ENCODE assay signal across 22 cellular contexts in the genomic region with DNA sequence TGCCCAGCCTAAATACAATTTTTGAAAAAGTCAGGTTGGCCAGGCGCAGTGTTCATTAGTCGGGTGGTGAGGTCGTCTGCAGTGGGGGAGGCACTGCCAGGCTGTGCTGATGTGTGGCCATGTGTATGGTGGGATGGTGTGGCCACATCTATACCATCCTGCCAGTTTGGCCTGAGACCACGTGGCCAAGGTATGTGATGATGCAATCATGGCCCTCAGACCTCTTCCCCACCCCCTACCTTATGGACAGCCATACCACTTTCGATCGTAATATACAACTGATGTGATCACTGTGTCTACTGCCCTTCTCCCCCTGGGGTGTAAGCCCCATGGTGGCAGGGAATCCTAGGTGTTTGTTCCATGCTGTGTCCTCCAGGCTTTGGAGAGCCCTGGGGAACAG. TPM values are rescaled to one million over a fixed set of nuclear protein-coding genes. Genes with fewer than 3 reads are reported as not detected.
A peak's percentile ranks its signal among the peaks of the same experiment; 100 is the strongest.
DNase-seq lines count a peak whose midpoint lies in the region; ATAC-seq, FAIRE-seq and TF ChIP-seq lines count a peak whose summit lies in the region.
"Had no signal": no experiment of that assay in that cellular context is flagged by ENCODE, and none has a peak within 500 bp of the region (broad histone marks: within the 10 kb centered on the region; RNA-seq: fewer than 3 reads in every experiment).

No MANE protein-coding gene starts in this region.

- BruUV-seq in HepG2 (replicated peaks; lab: Mats Ljungman, UMichigan) = no TSS peak

- H3K9me3 ChIP-seq in CD8-positive, alpha-beta T cell (ENCODE audit: low read length) = no peaks in the 10 kb centered on the region
- H3K9me3 ChIP-seq in HepG2 (ENCODE audit: low read length) (no peaks in the 10 kb centered on the region), osteoblast (ENCODE audit: low read depth, low read length) (no peaks in the 10 kb centered on the region)
- H3K9me3 ChIP-seq: HAP-1, Peyer's patch had no signal

- POLR2A ChIA-PET in CD8-positive, alpha-beta T cell (lab: Charles Lee) = interaction anchor here (0.9 kb wide), 1 partner anchor 38 kb away, joined by 5 read pairs; no protein-coding TSS in a partner anchor
- POLR2A ChIA-PET in WTC11 (lab: Charles Lee) (interaction anchor here (1.0 kb wide), 1 partner anchor 23 kb away, joined by 3 read pairs; no protein-coding TSS in a partner anchor), HepG2 (lab: Yijun Ruan, JAX) (no interaction called here)
- POLR2A ChIA-PET in activated CD4-positive, alpha-beta memory T cell treated with anti-CD3 and anti-CD28 coated beads, Interleukin-2, amount 10 ng/mL, durations not matched to agents 7 days and 5 days (lab: Charles Lee) = interaction anchor here (0.7 to 2.5 kb wide), 3 partner anchors 18 to 38 kb away, joined by 3 to 11 read pairs (median 6); no protein-coding TSS in a partner anchor

- H3K79me2 ChIP-seq in HepG2 (ENCODE audit: insufficient read depth, low read length) (no peaks in the 10 kb centered on the region), osteoblast (ENCODE audit: insufficient read depth, low read length) (no peaks in the 10 kb centered on the region)

- peak overlapping the region; percentile 7 for H3K27ac ChIP-seq in CD8-positive, alpha-beta T cell (ENCODE audit: low read depth, low read length)
- H3K27ac ChIP-seq in HepG2 (ENCODE audit: extremely low read length, insufficient read depth, low read length) = no peak overlapping the region
- no peak overlapping the region for H3K27ac ChIP-seq in osteoblast (ENCODE audit: low read depth, low read length)
- H3K27ac ChIP-seq: C4-2B, Peyer's patch had no signal

- no peak for TF ChIP-seq CTCF in CD8-positive, alpha-beta T cell (IDR thresholded peaks at IDR 0.05)
- no peak for TF ChIP-seq CTCF in WTC11 (IDR thresholded peaks at IDR 0.05)
- TF ChIP-seq CTCF in HepG2 (CRISPR knock-in tag; IDR thresholded peaks at IDR 0.05) = no peak
- TF ChIP-seq CTCF in osteoblast (IDR thresholded peaks at IDR 0.05; ENCODE audit: extremely low read depth, low read depth, low read length) = no peak

- H3K27me3 ChIP-seq in CD8-positive, alpha-beta T cell (ENCODE audit: insufficient read depth, low read length) = no peaks in the 10 kb centered on the region
- peaks cover 0 to 15% of the 10 kb centered on the region in 2 experiments; a peak in 2 of 5 replicates for H3K27me3 ChIP-seq in HepG2 (ENCODE audit: control insufficient read depth in 1 of 2, insufficient read depth in 2 of 2, low read length in 2 of 2)
- H3K27me3 ChIP-seq in osteoblast (ENCODE audit: insufficient read depth, low read length) = peaks cover 3% of the 10 kb centered on the region
- H3K27me3 ChIP-seq: Peyer's patch had no signal

- H3K4me2 ChIP-seq in HepG2 (ENCODE audit: low read depth, low read length) (no peak overlapping the region), osteoblast (ENCODE audit: insufficient read depth, low read length) (no peak overlapping the region)

- H2AFZ ChIP-seq in HepG2 (ENCODE audit: low read length) = no peak overlapping the region
- no peak overlapping the region for H2AFZ ChIP-seq in osteoblast (ENCODE audit: low read length)

- no peak for TF ChIP-seq POLR2A in HepG2 (IDR thresholded peaks at IDR 0.05; ENCODE audit: insufficient read depth in 1 of 2, low read depth in 2 of 2, low read length in 2 of 2)

- CTCF ChIA-PET in CD8-positive, alpha-beta T cell (lab: Charles Lee) = interaction anchor here (0.9 to 14.6 kb wide), 12 partner anchors 7 to 179 kb away, joined by 3 to 431 read pairs (median 6); partner anchors contain the start of gene SBK1
- CTCF ChIA-PET in WTC11 (lab: Charles Lee) = interaction anchor here (0.9 to 2.4 kb wide), 10 partner anchors 9 to 38 kb away, joined by 3 to 41 read pairs (median 11); partner anchors contain the start of gene SBK1
- CTCF ChIA-PET in HepG2 (lab: Yijun Ruan, JAX; ENCODE audit: low intra/inter-chr PET ratio, low total read pairs) = interaction anchor here (4.5 kb wide), 1 partner anchor 39 kb away, joined by 91 read pairs; no protein-coding TSS in a partner anchor
- CTCF ChIA-PET in activated CD4-positive, alpha-beta memory T cell treated with anti-CD3 and anti-CD28 coated beads, Interleukin-2, amount 10 ng/mL, durations not matched to agents 7 days and 5 days (lab: Charles Lee) = interaction anchor here (0.6 to 7.5 kb wide), 10 partner anchors 7 to 294 kb away, joined by 3 to 170 read pairs (median 7); partner anchors contain the start of gene SULT1A1

- no peaks in the 10 kb centered on the region for H4K20me1 ChIP-seq in HepG2 (ENCODE audit: insufficient read depth, low read length)
- H4K20me1 ChIP-seq in osteoblast (ENCODE audit: insufficient read depth, low read length) = no peaks in the 10 kb centered on the region

- peak overlapping the region; percentile 13 for H3K27ac Mint-ChIP-seq in CD8-positive, alpha-beta T cell
- no peak overlapping the region for H3K27ac Mint-ChIP-seq in WTC11
- no peak overlapping the region for H3K27ac Mint-ChIP-seq in activated CD4-positive, alpha-beta memory T cell treated with anti-CD3 and anti-CD28 coated beads, Interleukin-2, amount 10 ng/mL, durations not matched to agents 7 days and 5 days

- no peak for ATAC-seq in CD8-positive, alpha-beta T cell
- ATAC-seq in WTC11 (no peak), HepG2 (no peak), GM18868 (IDR thresholded peaks at IDR 0.05; ENCODE audit: unreplicated experiment) (no peak)
- ATAC-seq: GM12878 had no signal

- peaks cover 22% of the 10 kb centered on the region for H3K36me3 ChIP-seq in CD8-positive, alpha-beta T cell (ENCODE audit: insufficient read depth, low read length)
- H3K36me3 ChIP-seq in HepG2 (replicated peaks in 1 of 2; ENCODE audit: control insufficient read depth in 1 of 2, insufficient read depth in 2 of 2, low read length in 2 of 2) (no peaks in the 10 kb centered on the region), osteoblast (ENCODE audit: insufficient read depth, low read length) (no peaks in the 10 kb centered on the region)
- H3K36me3 ChIP-seq: HAP-1, Peyer's patch had no signal

- peaks cover 33% of the 10 kb centered on the region for H3K36me3 Mint-ChIP-seq in CD8-positive, alpha-beta T cell
- peaks cover 25% of the 10 kb centered on the region for H3K36me3 Mint-ChIP-seq in WTC11
- H3K36me3 Mint-ChIP-seq in activated CD4-positive, alpha-beta memory T cell treated with anti-CD3 and anti-CD28 coated beads, Interleukin-2, amount 10 ng/mL, durations not matched to agents 7 days and 5 days (ENCODE audit: low read depth) = no peaks in the 10 kb centered on the region
- H3K36me3 Mint-ChIP-seq: IgD-negative memory B cell had no signal

- no peak overlapping the region for H3K9ac ChIP-seq in HepG2 (ENCODE audit: insufficient read depth, low read depth, low read length)

- H3K27me3 Mint-ChIP-seq in CD8-positive, alpha-beta T cell (ENCODE audit: low read depth) = no peaks in the 10 kb centered on the region
- no peaks in the 10 kb centered on the region for H3K27me3 Mint-ChIP-seq in WTC11 (ENCODE audit: low read depth)
- H3K27me3 Mint-ChIP-seq in activated CD4-positive, alpha-beta memory T cell treated with anti-CD3 and anti-CD28 coated beads, Interleukin-2, amount 10 ng/mL, durations not matched to agents 7 days and 5 days = no peaks in the 10 kb centered on the region
- H3K27me3 Mint-ChIP-seq: IgD-negative memory B cell had no signal

- TF ChIP-seq EP300 in HepG2 (IDR thresholded peaks at IDR 0.05; ENCODE audit: low read depth in 2 of 2, low read length in 2 of 2) (no peak), HepG2 (CRISPR knock-in tag; IDR thresholded peaks at IDR 0.05; ENCODE audit: borderline replicate concordance) (no peak)

- H3K4me3 Mint-ChIP-seq in CD8-positive, alpha-beta T cell = no peak overlapping the region
- no peak overlapping the region for H3K4me3 Mint-ChIP-seq in WTC11
- H3K4me3 Mint-ChIP-seq in activated CD4-positive, alpha-beta memory T cell treated with anti-CD3 and anti-CD28 coated beads, Interleukin-2, amount 10 ng/mL, durations not matched to agents 7 days and 5 days = no peak overlapping the region
- H3K4me3 Mint-ChIP-seq: IgD-negative memory B cell had no signal

- 52% methylated on average over 6 of the region's 6 CpGs for WGBS in HepG2 (ENCODE audit: low lambda C conversion rate)

- H3K4me1 Mint-ChIP-seq in CD8-positive, alpha-beta T cell (ENCODE audit: low read depth) = peaks cover 51% of the 10 kb centered on the region
- H3K4me1 Mint-ChIP-seq in WTC11 = no peaks in the 10 kb centered on the region
- peaks cover 17% of the 10 kb centered on the region for H3K4me1 Mint-ChIP-seq in activated CD4-positive, alpha-beta memory T cell treated with anti-CD3 and anti-CD28 coated beads, Interleukin-2, amount 10 ng/mL, durations not matched to agents 7 days and 5 days

- H3K4me1 ChIP-seq in CD8-positive, alpha-beta T cell (ENCODE audit: insufficient read depth, low read length) = peaks cover 60% of the 10 kb centered on the region
- H3K4me1 ChIP-seq in HepG2 (ENCODE audit: insufficient read depth, low read length) (no peaks in the 10 kb centered on the region), osteoblast (ENCODE audit: insufficient read depth, low read length) (no peaks in the 10 kb centered on the region)
- H3K4me1 ChIP-seq: HAP-1, Peyer's patch had no signal

- in situ Hi-C loops in HepG2 (cut with HindIII; ENCODE audit: extremely low pct_ligation_motif_present, low pct_unique_long_range_greater_than_20kb) = loop anchor here (10.0 kb wide), 1 partner anchor 61 kb away; no protein-coding TSS in a partner anchor

- intact Hi-C loops in CD8-positive, alpha-beta T cell (cut with DNase I, micrococcal nuclease) = loop anchor here in 1 of 2 experiments (5.0 kb wide), 3 partner anchors 104 to 344 kb away; partner anchors contain the start of genes SGF29 and XPO6
- intact Hi-C loops in HepG2 (cut with micrococcal nuclease; ENCODE audit: unreplicated experiment) = no loop called here

- FAIRE-seq in HepG2 (lab: Jason Lieb, UNC) = no peak
- FAIRE-seq: GM12878, HTR-8/SVneo had no signal

- H3K4me3 ChIP-seq in CD8-positive, alpha-beta T cell (ENCODE audit: low read depth, low read length) = no peak overlapping the region
- H3K4me3 ChIP-seq in HepG2 (replicated peaks in 1 of 3; ENCODE audit: insufficient read depth in 1 of 3, low read depth in 2 of 3, low read length in 3 of 3) = no peak overlapping the region
- no peak overlapping the region for H3K4me3 ChIP-seq in osteoblast (ENCODE audit: insufficient read depth, low read length)
- H3K4me3 ChIP-seq: GM12878, HAP-1, Peyer's patch had no signal

- no peak for DNase-seq in CD8-positive, alpha-beta T cell
- no peak for DNase-seq in WTC11 (ENCODE audit: low spot score)
- DNase-seq in HepG2 (ENCODE audit: low spot score) = no peak
- peak; percentile 71 for DNase-seq in osteoblast (ENCODE audit: insufficient read length, low spot score, missing footprints)
- DNase-seq in stimulated activated CD8-positive, alpha-beta memory T cell treated with anti-CD3 and anti-CD28 coated beads, Interleukin-4, amount 100 ng/mL, for 48 hours = no peak
- DNase-seq in anterior cingulate cortex (lab: John Stamatoyannopoulos, UW) = no peak
- no peak for DNase-seq in activated CD4-positive, alpha-beta memory T cell treated with anti-CD3 and anti-CD28 coated beads, Interleukin-2, amount 10 ng/mL, durations not matched to agents 7 days and 5 days
- DNase-seq: DND-41, Kasumi-1, NCI-H1694, NCI-H2081, NCI-H2171 treated with DMSO at 0.1 percent for 48 hours, NCI-H524 treated with DMSO at 0.1 percent for 48 hours, NCI-H82, Peyer's patch had no signal

- TF ChIP-seq RAD21 in HepG2 (CRISPR knock-in tag; IDR thresholded peaks at IDR 0.05) = no peak

- H3K9me3 Mint-ChIP-seq in CD8-positive, alpha-beta T cell = no peaks in the 10 kb centered on the region
- no peaks in the 10 kb centered on the region for H3K9me3 Mint-ChIP-seq in WTC11
- no peaks in the 10 kb centered on the region for H3K9me3 Mint-ChIP-seq in activated CD4-positive, alpha-beta memory T cell treated with anti-CD3 and anti-CD28 coated beads, Interleukin-2, amount 10 ng/mL, durations not matched to agents 7 days and 5 days
- H3K9me3 Mint-ChIP-seq: IgD-negative memory B cell had no signal

RNA-seq across cellular contexts. Expression of gene SBK1, which starts 23.7 kb away (rescaled TPM):
- 10 to 100 TPM; 16.5 to 17.1 TPM for total RNA-seq in CD8-positive, alpha-beta T cell
- 79.4 to 85.7 TPM (median 82.6 TPM) in 3 replicates for total RNA-seq in WTC11 (2021)
- total RNA-seq in HepG2 (2016; rRNA removed; fragmentation: Illumina TruSeq; extraction: Trizol) = 0.15 and 0.18 TPM in 2 replicates
- 0.09 TPM in 1 of 2 replicates, not detected in the other for total RNA-seq in HepG2 (2016; cell fraction: cytosol; rRNA removed; fragmentation: Illumina TruSeq; extraction: Trizol; ENCODE audit: low read depth)
- total RNA-seq in HepG2 (2016; cell fraction: insoluble cytoplasmic fraction; rRNA removed; fragmentation: Illumina TruSeq; extraction: Trizol) = 0.19 and 0.25 TPM in 2 replicates
- total RNA-seq in HepG2 (2016; cell fraction: membrane; rRNA removed; fragmentation: Illumina TruSeq; extraction: Trizol) = 0.22 and 0.28 TPM in 2 replicates
- total RNA-seq in HepG2 (2016; cell fraction: nucleus; rRNA removed; fragmentation: Illumina TruSeq; extraction: Trizol) = 0.13 and 0.16 TPM in 2 replicates
- 0.17 and 0.26 TPM in 2 replicates for polyA plus RNA-seq in HepG2 (2011; rRNA removed)
- polyA plus RNA-seq in HepG2 (2011; cell fraction: cytosol; rRNA removed) = 0.19 and 0.26 TPM in 2 replicates
- 0.59 and 0.61 TPM in 2 replicates for polyA plus RNA-seq in HepG2 (2011; cell fraction: nucleus; rRNA removed)
- 0.44 and 0.76 TPM in 2 replicates for polyA plus RNA-seq in HepG2 (2012)
- 0.06 and 0.08 TPM in 2 replicates for polyA plus RNA-seq in HepG2 (2016; cell fraction: cytosol; fragmentation: Illumina TruSeq; extraction: Trizol; ENCODE audit: low read depth)
- 0.66 and 0.71 TPM in 2 replicates for polyA plus RNA-seq in HepG2 (2016; cell fraction: insoluble cytoplasmic fraction; fragmentation: Illumina TruSeq; extraction: Trizol; ENCODE audit: low read depth)
- 0.19 and 0.34 TPM in 2 replicates for polyA plus RNA-seq in HepG2 (2016; cell fraction: membrane; fragmentation: Illumina TruSeq; extraction: Trizol; ENCODE audit: low read depth)
- polyA plus RNA-seq in HepG2 (2016; cell fraction: nucleus; fragmentation: Illumina TruSeq; extraction: Trizol; ENCODE audit: insufficient read depth, low read depth) = 0.70 and 0.92 TPM in 2 replicates
- polyA minus RNA-seq in HepG2 (2011; rRNA and poly(A)+ RNA removed; ENCODE audit: low replicate concordance) = 0.16 and 0.52 TPM in 2 replicates
- polyA minus RNA-seq in HepG2 (2011; cell fraction: cytosol; rRNA and poly(A)+ RNA removed) = 0.26 and 0.59 TPM in 2 replicates
- polyA minus RNA-seq in HepG2 (2011; cell fraction: nucleus; rRNA and poly(A)+ RNA removed) = 0.13 and 0.25 TPM in 2 replicates
- not detected in 2 replicates for total RNA-seq in osteoblast
- total RNA-seq in activated CD4-positive, alpha-beta memory T cell treated with anti-CD3 and anti-CD28 coated beads, Interleukin-2, amount 10 ng/mL, durations not matched to agents 7 days and 5 days = 1 to 10 TPM; 9.8 TPM

RNA-seq across cellular contexts. Expression of gene NPIPB6, which starts 47.3 kb away (rescaled TPM):
- 1 to 10 TPM in 1 of 2 experiments, not detected in 1; 2.0 TPM for total RNA-seq in CD8-positive, alpha-beta T cell
- 0.83 to 2.6 TPM (median 2.5 TPM) in 3 replicates for total RNA-seq in WTC11 (2021)
- not detected in 2 replicates for total RNA-seq in HepG2 (2016; rRNA removed; fragmentation: Illumina TruSeq; extraction: Trizol)
- total RNA-seq in HepG2 (2016; cell fraction: cytosol; rRNA removed; fragmentation: Illumina TruSeq; extraction: Trizol; ENCODE audit: low read depth) = 0.10 TPM in 1 of 2 replicates, not detected in the other
- 0.21 and 0.45 TPM in 2 replicates for total RNA-seq in HepG2 (2016; cell fraction: insoluble cytoplasmic fraction; rRNA removed; fragmentation: Illumina TruSeq; extraction: Trizol)
- total RNA-seq in HepG2 (2016; cell fraction: membrane; rRNA removed; fragmentation: Illumina TruSeq; extraction: Trizol) = not detected in 2 replicates
- total RNA-seq in HepG2 (2016; cell fraction: nucleus; rRNA removed; fragmentation: Illumina TruSeq; extraction: Trizol) = 1.1 and 2.5 TPM in 2 replicates
- polyA plus RNA-seq in HepG2 (2011; rRNA removed) = 0.25 and 0.50 TPM in 2 replicates
- polyA plus RNA-seq in HepG2 (2011; cell fraction: cytosol; rRNA removed) = 0.05 and 0.06 TPM in 2 replicates
- 0.66 and 1.1 TPM in 2 replicates for polyA plus RNA-seq in HepG2 (2011; cell fraction: nucleus; rRNA removed)
- polyA plus RNA-seq in HepG2 (2012) = 0.42 and 0.71 TPM in 2 replicates
- 0.07 and 0.11 TPM in 2 replicates for polyA plus RNA-seq in HepG2 (2016; cell fraction: cytosol; fragmentation: Illumina TruSeq; extraction: Trizol; ENCODE audit: low read depth)
- polyA plus RNA-seq in HepG2 (2016; cell fraction: insoluble cytoplasmic fraction; fragmentation: Illumina TruSeq; extraction: Trizol; ENCODE audit: low read depth) = 0.13 TPM in 1 of 2 replicates, not detected in the other
- not detected in 2 replicates for polyA plus RNA-seq in HepG2 (2016; cell fraction: membrane; fragmentation: Illumina TruSeq; extraction: Trizol; ENCODE audit: low read depth)
- polyA plus RNA-seq in HepG2 (2016; cell fraction: nucleus; fragmentation: Illumina TruSeq; extraction: Trizol; ENCODE audit: insufficient read depth, low read depth) = 3.2 and 5.2 TPM in 2 replicates
- 0.16 and 1.8 TPM in 2 replicates for polyA minus RNA-seq in HepG2 (2011; rRNA and poly(A)+ RNA removed; ENCODE audit: low replicate concordance)
- polyA minus RNA-seq in HepG2 (2011; cell fraction: cytosol; rRNA and poly(A)+ RNA removed) = not detected in 2 replicates
- 1.4 and 3.0 TPM in 2 replicates for polyA minus RNA-seq in HepG2 (2011; cell fraction: nucleus; rRNA and poly(A)+ RNA removed)
- total RNA-seq in osteoblast = 0.59 and 2.9 TPM in 2 replicates
- 1 to 10 TPM in 1 of 2 experiments, under 1 TPM in 1; 0.60 to 1.5 TPM for total RNA-seq in activated CD4-positive, alpha-beta memory T cell treated with anti-CD3 and anti-CD28 coated beads, Interleukin-2, amount 10 ng/mL, durations not matched to agents 7 days and 5 days
- total RNA-seq: A172 had no signal
